6 cellular contexts compared by ENCODE assay signal in genomic region chr20:14589383-14589782, GRCh38.
"Had no signal": no experiment of that assay in that cellular context is flagged by ENCODE, and none has a peak within 500 bp of the region (broad histone marks: within the 10 kb centered on the region; RNA-seq: fewer than 3 reads in every experiment).

No MANE protein-coding gene starts in this region.

- H3K27ac ChIP-seq: HL-60 had no signal

- H3K9me3 ChIP-seq: HAP-1 had no signal

- H3K4me3 ChIP-seq: HAP-1 had no signal

- H3K4me1 ChIP-seq: HAP-1 had no signal

- DNase-seq: GOT3, H7, KG1 had no signal

- H3K36me3 ChIP-seq: HAP-1 had no signal

- FAIRE-seq: HepG2 had no signal
